20 cellular contexts compared by ENCODE assay signal in genomic region chr17:78898947-78899346, GRCh38. TPM values are rescaled to one million over a fixed set of nuclear protein-coding genes. Genes with fewer than 3 reads are reported as not detected.
DNase-seq lines count a peak whose midpoint lies in the region; ATAC-seq and TF ChIP-seq lines count a peak whose summit lies in the region.
"Had no signal": no experiment of that assay in that cellular context is flagged by ENCODE, and none has a peak within 500 bp of the region (broad histone marks: within the 10 kb centered on the region; RNA-seq: fewer than 3 reads in every experiment).

No MANE protein-coding gene starts in this region.

- H3K4me3 Mint-ChIP-seq in osteocyte (ENCODE audit: unreplicated experiment) = peak overlapping the region; percentile 5

- 70 to 78% (median 75%) methylated on average over 11 to 13 of the region's 13 CpGs for WGBS in heart left ventricle, 4 donors

- intact Hi-C loops in heart left ventricle (cut with DNase I) (loop anchor here in 1 of 10 donors (2.0 kb wide), 1 partner anchor 24 kb away; no protein-coding TSS in a partner anchor), cardiac septum (cut with DNase I) (no loop called here), left ventricle myocardium inferior (cut with micrococcal nuclease) (no loop called here)

- DNase-seq in heart left ventricle (no peak), cardiac septum (ENCODE audit: low spot score) (no peak), left ventricle myocardium inferior (no peak), osteocyte (ENCODE audit: extremely low spot score, unreplicated experiment) (no peak), HAP-1 (ENCODE audit: low spot score in 2 of 2) (no peak), NCI-H1694 treated with DMSO at 0.1 percent for 48 hours (lab: John Stamatoyannopoulos, UW) (no peak)
- DNase-seq in activated CD4-positive, alpha-beta T cell treated with anti-CD3 and anti-CD28 coated beads for 4 hours = no peak
- DNase-seq in stimulated activated CD4-positive, alpha-beta T cell treated with anti-CD3 and anti-CD28 coated beads, Interleukin-12 subunit alpha, Interleukin-12 subunit beta, amount 100 ng/mL, for 4 hours = no peak
- DNase-seq: activated naive CD4-positive, alpha-beta T cell; kidney glomerular epithelial cell; mucosa of descending colon; NCI-H1417; NCI-H2171; retina; SHP77 treated with DMSO at 0.1 percent for 48 hours had no signal

- H3K4me1 ChIP-seq in heart left ventricle = peaks cover 2 to 82% (median 60%) of the 10 kb centered on the region in 12 donors
- H3K4me1 ChIP-seq in left ventricle myocardium inferior = peaks cover 84% of the 10 kb centered on the region
- peaks cover 14% of the 10 kb centered on the region for H3K4me1 ChIP-seq in HAP-1

- H3K36me3 Mint-ChIP-seq in osteocyte (ENCODE audit: unreplicated experiment) = peaks cover 16% of the 10 kb centered on the region

- H3K9me3 ChIP-seq in heart left ventricle (no peaks in the 10 kb centered on the region), left ventricle myocardium inferior (replicated peaks) (no peaks in the 10 kb centered on the region), HAP-1 (peaks cover 9% of the 10 kb centered on the region)
- H3K9me3 ChIP-seq: A549; BLaER1 treated with 17β-estradiol and CSF1 and Interleukin-3, amounts not matched to agents 10 nM and 100 nM; mucosa of descending colon had no signal

- no peaks in the 10 kb centered on the region for H3K27me3 Mint-ChIP-seq in osteocyte (ENCODE audit: unreplicated experiment)

- H3K36me3 ChIP-seq in heart left ventricle (peaks cover 0 to 23% (median 8%) of the 10 kb centered on the region in 9 donors), left ventricle myocardium inferior (peaks cover 9% of the 10 kb centered on the region), HAP-1 (replicated peaks) (no peaks in the 10 kb centered on the region)

- no peaks in the 10 kb centered on the region for H3K27me3 ChIP-seq in heart left ventricle
- no peaks in the 10 kb centered on the region for H3K27me3 ChIP-seq in left ventricle myocardium inferior (ENCODE audit: low read depth)
- no peaks in the 10 kb centered on the region for H3K27me3 ChIP-seq in HAP-1 (ENCODE audit: low read depth)
- H3K27me3 ChIP-seq: BLaER1 treated with 17β-estradiol and CSF1 and Interleukin-3, amounts not matched to agents 10 nM and 100 nM had no signal

- in situ Hi-C loops in HAP-1 (cut with MboI; ENCODE audit: low sequenced_read_pairs) = no loop called here

- peaks cover 62% of the 10 kb centered on the region for H3K4me1 Mint-ChIP-seq in osteocyte (ENCODE audit: unreplicated experiment)

- peak overlapping the region; percentile 73 for H3K27ac Mint-ChIP-seq in osteocyte (ENCODE audit: unreplicated experiment)

- no peak overlapping the region for H3K4me3 ChIP-seq in heart left ventricle
- no peak overlapping the region for H3K4me3 ChIP-seq in left ventricle myocardium inferior
- H3K4me3 ChIP-seq in HAP-1 = no peak overlapping the region
- H3K4me3 ChIP-seq: A549; BLaER1 treated with 17β-estradiol and CSF1 and Interleukin-3, amounts not matched to agents 10 nM and 100 nM; GM23248; mucosa of descending colon had no signal

- no peak for TF ChIP-seq POLR2A in heart left ventricle (IDR thresholded peaks at IDR 0.05)

- no peak for ATAC-seq in heart left ventricle
- ATAC-seq: HepG2, mucosa of descending colon had no signal

- H3K9me3 Mint-ChIP-seq in osteocyte (ENCODE audit: unreplicated experiment) = no peaks in the 10 kb centered on the region

- no peak for TF ChIP-seq CTCF in heart left ventricle (IDR thresholded peaks at IDR 0.05)
- no peak for TF ChIP-seq CTCF in left ventricle myocardium inferior (IDR thresholded peaks at IDR 0.05; ENCODE audit: borderline replicate concordance)
- no peak for TF ChIP-seq CTCF in osteocyte (IDR thresholded peaks at IDR 0.05)

- H3K27ac ChIP-seq in heart left ventricle (peak overlapping the region in 8 of 12 donors; percentile 28 to 77 (median 64)), left ventricle myocardium inferior (replicated peaks) (peak overlapping the region; percentile 85)

RNA-seq across cellular contexts. Expression of gene CEP295NL, which starts 4.1 kb away (rescaled TPM):
- total RNA-seq in heart left ventricle (1 to 10 TPM in 3 of 9 donors, under 1 TPM in 6; 0.23 to 3.3 (median 0.52) TPM), cardiac septum (1.6 TPM), left ventricle myocardium inferior (0.55 TPM), osteocyte (7.3 and 9.2 TPM in 2 replicates)
- 1 to 10 TPM in 1 of 2 donors, under 1 TPM in 1; 0.29 to 2.0 TPM for polyA plus RNA-seq in heart left ventricle
- total RNA-seq: HepG2, OCI-LY7 had no signal
- polyA plus RNA-seq: HepG2 had no signal

RNA-seq across cellular contexts. Expression of gene TIMP2, which starts 26.2 kb away (rescaled TPM):
- total RNA-seq in heart left ventricle (100 to 1,000 TPM in 4 of 9 donors, 10 to 100 TPM in 5; 65.6 to 201 (median 98.3) TPM), cardiac septum (95.5 TPM), left ventricle myocardium inferior (91.8 TPM), osteocyte (1,096 and 1,211 TPM in 2 replicates)
- 10 to 100 TPM; 25.1 to 54.4 TPM for polyA plus RNA-seq in heart left ventricle

RNA-seq across cellular contexts. Expression of gene USP36, which starts 58.3 kb away (rescaled TPM):
- total RNA-seq in heart left ventricle (10 to 100 TPM; 14.0 to 40.9 (median 21.0) TPM), cardiac septum (19.5 TPM), left ventricle myocardium inferior (19.4 TPM), osteocyte (56.2 and 66.7 TPM in 2 replicates)
- polyA plus RNA-seq in heart left ventricle = 10 to 100 TPM; 11.7 to 18.3 TPM
